ENCODE assay signal across 1 cellular context in genomic region chr13:21069561-21070004, GRCh38.
TF ChIP-seq lines count a peak whose summit lies in the region.

No MANE protein-coding gene starts in this region.

TF ChIP-seq in SK-N-SH, 30 proteins besides CTCF, POLR2A, EP300 and RAD21 (continued from another document):
- TF ChIP-seq PBX3 (IDR thresholded peaks at IDR 0.05) = peak; percentile 93
- peak; percentile 90 for TF ChIP-seq TCF12 (IDR thresholded peaks at IDR 0.05)
- TF ChIP-seq FOXM1 (IDR thresholded peaks at IDR 0.05; ENCODE audit: low read depth) = 0 out of 2 replicates have a peak, but pooled peaks have one; percentile 63
- no peak for TF ChIP-seq NRF1 (IDR thresholded peaks at IDR 0.05; ENCODE audit: low read depth, low read length)
- no peak for TF ChIP-seq CHD2 (IDR thresholded peaks at IDR 0.05; ENCODE audit: low read length, partially characterized antibody)
- TF ChIP-seq GABPA (IDR thresholded peaks at IDR 0.05; ENCODE audit: low read depth) = peak; percentile 28; the same call in 1 of the 2 replicates
- no peak; the same call in 1 of the 2 replicates for TF ChIP-seq MAX (IDR thresholded peaks at IDR 0.05; ENCODE audit: low read depth)
- no peak for TF ChIP-seq YY1 (IDR thresholded peaks at IDR 0.05; ENCODE audit: low read depth)
- TF ChIP-seq ZBTB33 (IDR thresholded peaks at IDR 0.05; ENCODE audit: borderline replicate concordance, low read depth) = no peak
- TF ChIP-seq POLR2AphosphoS5 (IDR thresholded peaks at IDR 0.05; ENCODE audit: low read depth, low read length) = peak; percentile 76; the same call in 1 of the 2 replicates
